Comparison of ENCODE assay signal across 8 cellular contexts in the genomic region with DNA sequence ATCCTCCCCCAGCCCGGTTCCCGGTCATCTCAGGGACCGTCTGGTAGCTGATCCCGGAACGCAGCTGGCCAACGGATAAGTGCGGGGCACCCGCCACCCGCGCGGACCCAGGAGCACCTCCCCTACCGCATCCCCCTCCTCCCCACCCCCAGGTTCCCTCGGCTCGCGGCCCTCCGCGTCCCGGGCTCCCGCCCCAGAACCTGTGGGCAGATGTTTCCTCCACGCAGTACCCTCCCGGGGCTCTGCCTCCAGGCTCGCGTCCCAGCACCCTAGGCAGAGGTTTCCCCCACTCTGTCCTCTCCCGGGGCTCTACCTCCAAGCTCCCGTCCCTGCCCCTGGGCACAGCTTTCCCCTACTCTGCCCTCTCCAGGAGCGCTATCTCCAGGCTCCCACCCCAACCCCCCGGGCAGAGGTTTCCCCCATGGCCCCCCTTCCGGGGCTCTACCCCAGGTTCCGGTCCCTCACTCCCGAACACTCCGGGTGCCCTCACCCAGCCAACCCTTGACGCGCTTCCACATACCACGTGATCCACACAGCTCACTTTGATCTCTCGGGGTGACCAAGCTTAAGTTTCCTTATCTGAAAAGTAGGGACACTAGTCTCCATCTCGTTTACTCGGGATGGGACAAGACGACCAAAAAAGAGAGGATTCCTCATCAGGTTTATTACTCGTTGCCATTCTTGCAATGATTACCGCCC. TPM values are rescaled to one million over a fixed set of nuclear protein-coding genes. Genes with fewer than 3 reads are reported as not detected.
A peak's percentile ranks its signal among the peaks of the same experiment; 100 is the strongest.
DNase-seq lines count a peak whose midpoint lies in the region; ATAC-seq and TF ChIP-seq lines count a peak whose summit lies in the region.

CCDC38 (minus strand) TSS at position 83 of the 699 bp plus-strand sequence. CDS start 6,105 bp downstream, outside the sequence.

- no peaks in the 10 kb centered on the region for H4K20me1 ChIP-seq in DND-41 (ENCODE audit: insufficient read depth, low read length)
- no peaks in the 10 kb centered on the region for H4K20me1 ChIP-seq in neural cell (ENCODE audit: insufficient read depth)

- no peaks in the 10 kb centered on the region for H3K4me1 Mint-ChIP-seq in activated T-helper 17 cell treated with anti-CD3 and anti-CD28 coated beads, Interleukin-2, amount 50 U/mL, for 72 hours

- H3K27me3 Mint-ChIP-seq in activated T-helper 17 cell treated with anti-CD3 and anti-CD28 coated beads, Interleukin-2, amount 50 U/mL, for 72 hours: no peaks in the 10 kb centered on the region

- peaks cover 14% of the 10 kb centered on the region for H3K4me1 ChIP-seq in DND-41 (ENCODE audit: insufficient read depth, low read length)
- H3K4me1 ChIP-seq in stomach: peaks cover 0 to 22% (median 14%) of the 10 kb centered on the region in 4 donors

- no peaks in the 10 kb centered on the region for H3F3A ChIP-seq in neural cell (ENCODE audit: insufficient read depth, low read length, poor library complexity, severe bottlenecking)

- H3K9me3 ChIP-seq in DND-41 (ENCODE audit: insufficient read depth, low read length, severe bottlenecking) (no peaks in the 10 kb centered on the region), neural cell (ENCODE audit: low read length) (no peaks in the 10 kb centered on the region), stomach (no peaks in the 10 kb centered on the region)

- H3K9ac ChIP-seq in DND-41 (ENCODE audit: low read depth, low read length) (peak within 1 kb of the TSS; percentile 80), neural cell (ENCODE audit: low read length) (peak within 1 kb of the TSS; percentile 62)

- H3K4me3 ChIP-seq in DND-41 (ENCODE audit: low read depth in 1 of 2, low read length in 2 of 2) (peak within 1 kb of the TSS; percentile 92 to 99), neural cell (ENCODE audit: low read length) (peak within 1 kb of the TSS; percentile 77), stomach (peak within 1 kb of the TSS; percentile 75 to 80 (median 78))

- peak within 1 kb of the TSS; percentile 83 for H3K4me3 Mint-ChIP-seq in activated T-helper 17 cell treated with anti-CD3 and anti-CD28 coated beads, Interleukin-2, amount 50 U/mL, for 72 hours

- 0 to 1% (median 1%) methylated on average over 35 to 40 of the region's 40 CpGs for WGBS in stomach, 5 donors

- H2AFZ ChIP-seq in DND-41 (ENCODE audit: low read depth, low read length) (peak within 1 kb of the TSS; percentile 98), neural cell (ENCODE audit: low read depth, low read length) (peak within 1 kb of the TSS; percentile 70)

- TF ChIP-seq POLR2A in stomach (IDR thresholded peaks at IDR 0.05): no peak

- H3K27me3 ChIP-seq in DND-41 (ENCODE audit: insufficient read depth, low read length, poor library complexity) (no peaks in the 10 kb centered on the region), neural cell (ENCODE audit: insufficient read depth, low read depth, low read length) (peaks cover 11% of the 10 kb centered on the region), stomach (peaks cover 0 to 5% (median 0%) of the 10 kb centered on the region in 3 donors)

- peak; percentile 93 for ATAC-seq in DND-41 (ENCODE audit: insufficient read depth, low read depth)
- peak; percentile 97 for ATAC-seq in GM21786 (IDR thresholded peaks at IDR 0.05; ENCODE audit: unreplicated experiment)
- peak; percentile 98 for ATAC-seq in activated T-helper 17 cell treated with anti-CD3 and anti-CD28 coated beads, Interleukin-2, amount 50 U/mL, for 72 hours (replicated peaks)

- in situ Hi-C loops in KBM-7 (cut with MboI; ENCODE audit: low pct_unique_long_range_greater_than_20kb, low sequenced_read_pairs): no loop called here

- H3K79me2 ChIP-seq in DND-41 (ENCODE audit: insufficient read depth, low read length) (no peaks in the 10 kb centered on the region; the same call in 1 of the 2 replicates), neural cell (replicated peaks; ENCODE audit: insufficient read depth, low read length) (no peaks in the 10 kb centered on the region)

- H3K27ac ChIP-seq in DND-41 (ENCODE audit: low read length): peak within 1 kb of the TSS; percentile 95
- no peak within 1 kb of the TSS for H3K27ac ChIP-seq in neural cell (ENCODE audit: low read length)
- peak within 1 kb of the TSS; percentile 73 to 88 (median 83) for H3K27ac ChIP-seq in stomach

- peak within 1 kb of the TSS; percentile 93 for H3K27ac Mint-ChIP-seq in activated T-helper 17 cell treated with anti-CD3 and anti-CD28 coated beads, Interleukin-2, amount 50 U/mL, for 72 hours

- no peak for TF ChIP-seq RAD21 in neural cell (conservative IDR thresholded peaks at IDR 0.05)

- H3K36me3 ChIP-seq in DND-41 (ENCODE audit: insufficient read depth, low read length) (no peaks in the 10 kb centered on the region), neural cell (ENCODE audit: insufficient read depth, low read length) (no peaks in the 10 kb centered on the region), stomach (no peaks in the 10 kb centered on the region)

- DNase-seq in DND-41 (peak; percentile 91), KBM-7 (peak; percentile 77), RPMI8226 (peak; percentile 89), fibroblast of the conjunctiva (ENCODE audit: low read depth) (peak; percentile 53), stomach (peak; percentile 72)

- H3K4me2 ChIP-seq in DND-41 (ENCODE audit: insufficient read depth, low read length) (peak within 1 kb of the TSS; percentile 98), neural cell (ENCODE audit: low read length) (peak within 1 kb of the TSS; percentile 58)

- TF ChIP-seq EP300 in neural cell (conservative IDR thresholded peaks at IDR 0.05; ENCODE audit: poor library complexity, severe bottlenecking) (no peak), stomach (IDR thresholded peaks at IDR 0.05) (no peak)

- H3K9me3 Mint-ChIP-seq in activated T-helper 17 cell treated with anti-CD3 and anti-CD28 coated beads, Interleukin-2, amount 50 U/mL, for 72 hours: no peaks in the 10 kb centered on the region

- H3K9me2 ChIP-seq in neural cell (ENCODE audit: insufficient read depth, low read length): no peaks in the 10 kb centered on the region

- no peaks in the 10 kb centered on the region for H3K36me3 Mint-ChIP-seq in activated T-helper 17 cell treated with anti-CD3 and anti-CD28 coated beads, Interleukin-2, amount 50 U/mL, for 72 hours (ENCODE audit: low read depth)

- TF ChIP-seq CTCF in DND-41 (IDR thresholded peaks at IDR 0.05; ENCODE audit: borderline replicate concordance, extremely low read depth, low read length, poor library complexity, severe bottlenecking) (no peak), neural cell (IDR thresholded peaks at IDR 0.05; ENCODE audit: poor library complexity, severe bottlenecking) (no peak), stomach (IDR thresholded peaks at IDR 0.05) (no peak)

- intact Hi-C loops in stomach (cut with DNase I; ENCODE audit: low total_unique reads): no loop called here

TF ChIP-seq in neural cell, 6 proteins besides CTCF, POLR2A, EP300 and RAD21:
- TF ChIP-seq REST (IDR thresholded peaks at IDR 0.05; ENCODE audit: borderline replicate concordance): no peak
- no peak for TF ChIP-seq POLR2AphosphoS5 (IDR thresholded peaks at IDR 0.05)
- peak; percentile 8 for TF ChIP-seq MXI1 (conservative IDR thresholded peaks at IDR 0.05; ENCODE audit: poor library complexity, severe bottlenecking)
- TF ChIP-seq TAF1 (IDR thresholded peaks at IDR 0.05; ENCODE audit: low read depth): no peak
- no peak for TF ChIP-seq EZH2 (IDR thresholded peaks at IDR 0.05; ENCODE audit: borderline replicate concordance, insufficient read depth, low read length, poor library complexity, severe bottlenecking)
- no peak for TF ChIP-seq SMC3 (conservative IDR thresholded peaks at IDR 0.05; ENCODE audit: poor library complexity)

RNA-seq across cellular contexts. Expression of gene CCDC38, which starts in this region (rescaled TPM):
- under 1 TPM; 0.24 to 0.28 TPM for total RNA-seq in activated T-helper 17 cell treated with anti-CD3 and anti-CD28 coated beads, Interleukin-2, amount 50 U/mL, for 72 hours
- 0.16 TPM in 1 of 2 replicates, not detected in the other for polyA plus RNA-seq in neural cell
- not detected in 2 replicates for polyA minus RNA-seq in neural cell
- not detected for total RNA-seq in stomach
- not detected for polyA plus RNA-seq in stomach

Comparison
In these comparisons a context has a peak if more than half of its experiments do, and no peak if none do; other contexts are left out.
1. Peak in ATAC-seq in activated T-helper 17 cell treated with anti-CD3 and anti-CD28 coated beads, Interleukin-2, amount 50 U/mL, for 72 hours; RNA of the gene not detected or under 1 TPM.
2. Peak in DNase-seq, H3K4me3 ChIP-seq and H3K27ac ChIP-seq in stomach; RNA of the gene not detected or under 1 TPM.